ENCODE assay signal across 12 cellular contexts in the genomic region with DNA sequence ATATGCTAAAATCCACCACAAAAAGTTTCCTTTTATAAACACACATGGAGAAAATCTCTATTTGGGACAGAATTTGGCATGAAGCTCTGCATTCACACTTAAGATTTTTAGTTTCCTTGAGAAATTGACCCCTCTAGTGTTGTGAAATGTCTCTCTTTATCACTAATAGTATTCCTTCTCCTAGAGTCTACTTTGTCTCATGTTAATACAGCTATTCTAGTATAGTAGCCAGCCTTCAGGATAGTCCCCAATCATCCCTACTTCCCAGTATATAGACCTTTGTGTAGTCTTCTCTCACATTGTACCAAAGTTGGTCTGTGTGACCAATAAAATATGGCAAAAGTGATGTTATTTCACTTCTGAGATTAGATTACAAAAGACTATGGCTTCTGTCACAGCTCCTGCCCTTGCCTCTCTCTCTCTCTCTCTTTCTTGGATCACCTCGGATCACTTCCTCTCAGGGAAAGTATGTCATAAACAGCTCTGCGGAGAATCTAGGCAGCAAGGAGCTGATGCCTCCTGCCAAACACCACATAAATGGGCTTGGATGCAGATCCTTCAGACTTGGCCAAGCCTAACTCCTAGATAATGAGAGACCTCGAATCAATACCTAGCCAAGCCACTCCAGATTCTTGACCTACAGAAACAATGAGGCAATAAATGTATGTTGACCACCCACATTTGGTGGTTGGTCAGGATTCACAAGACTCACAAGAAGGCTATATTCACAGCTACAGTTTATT. TPM values are rescaled to one million over a fixed set of nuclear protein-coding genes. Genes with fewer than 3 reads are reported as not detected.
DNase-seq lines count a peak whose midpoint lies in the region; ATAC-seq and TF ChIP-seq lines count a peak whose summit lies in the region.
"Had no signal": no experiment of that assay in that cellular context is flagged by ENCODE, and none has a peak within 500 bp of the region (broad histone marks: within the 10 kb centered on the region; RNA-seq: fewer than 3 reads in every experiment).

No MANE protein-coding gene starts in this region.

- H3K4me2 ChIP-seq in trophoblast cell (ENCODE audit: low read length) = no peak overlapping the region
- H3K4me2 ChIP-seq: A549 had no signal

- no peak for TF ChIP-seq CTCF in osteocyte (IDR thresholded peaks at IDR 0.05)

- no peak overlapping the region for H2BK120ac ChIP-seq in trophoblast cell (ENCODE audit: insufficient read depth, low read length, poor library complexity)

- no peaks in the 10 kb centered on the region for H3K27me3 Mint-ChIP-seq in T-helper 2 cell treated with Interferon-gamma antibody and Interleukin-4, amounts not matched to agents 5 μg/mL and 100 μg/mL, for 36 hours (ENCODE audit: low read depth)
- H3K27me3 Mint-ChIP-seq in activated T-cell treated with anti-CD3 and anti-CD28 coated beads, Interleukin-2, amount 50 U/mL, for 72 hours (ENCODE audit: low read depth) = no peaks in the 10 kb centered on the region
- H3K27me3 Mint-ChIP-seq in osteocyte (ENCODE audit: unreplicated experiment) = no peaks in the 10 kb centered on the region

- no peak overlapping the region for H2AFZ ChIP-seq in trophoblast cell (ENCODE audit: insufficient read depth, low read length, poor library complexity)

- peaks cover 9 to 12% of the 10 kb centered on the region in 2 experiments for H3K4me1 ChIP-seq in trophoblast cell (ENCODE audit: control insufficient read depth in 1 of 2, insufficient read depth in 2 of 2, low read length in 2 of 2)

- no peaks in the 10 kb centered on the region for H3K27me3 ChIP-seq in trophoblast cell (ENCODE audit: insufficient read depth, low read length)
- H3K27me3 ChIP-seq: cardiac muscle cell had no signal

- no peaks in the 10 kb centered on the region for H3K9me3 Mint-ChIP-seq in T-helper 2 cell treated with Interferon-gamma antibody and Interleukin-4, amounts not matched to agents 5 μg/mL and 100 μg/mL, for 36 hours
- no peaks in the 10 kb centered on the region for H3K9me3 Mint-ChIP-seq in activated T-cell treated with anti-CD3 and anti-CD28 coated beads, Interleukin-2, amount 50 U/mL, for 72 hours
- no peaks in the 10 kb centered on the region for H3K9me3 Mint-ChIP-seq in osteocyte (ENCODE audit: unreplicated experiment)
- H3K9me3 Mint-ChIP-seq: neural crest cell, WTC11 had no signal

- no CpG with 5 or more reads among the region's 3 CpGs for WGBS in trophoblast cell (ENCODE audit: extremely low coverage, insufficient coverage, insufficient read length)

- H2AK5ac ChIP-seq in trophoblast cell (ENCODE audit: low read length) = peak overlapping the region; percentile 5

- H4K91ac ChIP-seq in trophoblast cell (ENCODE audit: low read depth, low read length) = peak overlapping the region; percentile 43

- H3K9ac ChIP-seq in trophoblast cell (ENCODE audit: low read length) = no peak overlapping the region

- H4K8ac ChIP-seq in trophoblast cell (ENCODE audit: low read depth, low read length) = no peak overlapping the region

- no peak for DNase-seq in T-helper 2 cell treated with Interferon-gamma antibody and Interleukin-4, amounts not matched to agents 5 μg/mL and 100 μg/mL, for 36 hours (ENCODE audit: low spot score)
- DNase-seq in T-helper 2 cell (no peak), trophoblast cell (no peak), osteocyte (ENCODE audit: extremely low spot score, unreplicated experiment) (no peak), pons (ENCODE audit: low spot score) (no peak)
- DNase-seq in activated T-cell treated with anti-CD3 and anti-CD28 coated beads, Interleukin-2, amount 50 U/mL, for 72 hours = no peak
- DNase-seq in stimulated activated CD4-positive, alpha-beta T cell treated with anti-CD3 and anti-CD28 coated beads, Interleukin-12 subunit alpha, Interleukin-12 subunit beta, amount 100 ng/mL, for 4 hours = no peak

- no peaks in the 10 kb centered on the region for H3K9me3 ChIP-seq in trophoblast cell (ENCODE audit: insufficient read depth, low read depth, low read length)
- H3K9me3 ChIP-seq: A549 had no signal

- H3K79me1 ChIP-seq in trophoblast cell (ENCODE audit: low read length) = peaks cover 7% of the 10 kb centered on the region

- ATAC-seq in HG02852 (IDR thresholded peaks at IDR 0.05; ENCODE audit: unreplicated experiment) = peak; percentile 10
- no peak for ATAC-seq in activated T-cell treated with anti-CD3 and anti-CD28 coated beads, Interleukin-2, amount 50 U/mL, for 72 hours (replicated peaks in 1 of 2)
- ATAC-seq: A549, WTC11 had no signal

- peak overlapping the region; percentile 22 for H3K4me3 Mint-ChIP-seq in T-helper 2 cell treated with Interferon-gamma antibody and Interleukin-4, amounts not matched to agents 5 μg/mL and 100 μg/mL, for 36 hours
- peak overlapping the region; percentile 30 to 42 for H3K4me3 Mint-ChIP-seq in activated T-cell treated with anti-CD3 and anti-CD28 coated beads, Interleukin-2, amount 50 U/mL, for 72 hours
- H3K4me3 Mint-ChIP-seq in osteocyte (ENCODE audit: unreplicated experiment) = no peak overlapping the region
- H3K4me3 Mint-ChIP-seq: neural crest cell, WTC11 had no signal

- H3K79me2 ChIP-seq in trophoblast cell (ENCODE audit: control insufficient read depth, insufficient read depth, low read length, poor library complexity) = no peaks in the 10 kb centered on the region

- H3K4ac ChIP-seq in trophoblast cell (ENCODE audit: low read depth, low read length) = no peak overlapping the region

- H3K14ac ChIP-seq in trophoblast cell (ENCODE audit: low read length) = peak overlapping the region; percentile 44

- H3K23ac ChIP-seq in trophoblast cell (ENCODE audit: low read length) = no peak overlapping the region

- peak overlapping the region; percentile 77 for H2BK12ac ChIP-seq in trophoblast cell (ENCODE audit: low read length)

- peak overlapping the region; percentile 56 for H3K27ac Mint-ChIP-seq in T-helper 2 cell treated with Interferon-gamma antibody and Interleukin-4, amounts not matched to agents 5 μg/mL and 100 μg/mL, for 36 hours
- H3K27ac Mint-ChIP-seq in activated T-cell treated with anti-CD3 and anti-CD28 coated beads, Interleukin-2, amount 50 U/mL, for 72 hours = peak overlapping the region; percentile 94
- no peak overlapping the region for H3K27ac Mint-ChIP-seq in osteocyte (ENCODE audit: unreplicated experiment)
- H3K27ac Mint-ChIP-seq: WTC11 had no signal

- peak overlapping the region; percentile 5 for H2BK5ac ChIP-seq in trophoblast cell (ENCODE audit: low read depth, low read length, poor library complexity)

- H3K18ac ChIP-seq in trophoblast cell (ENCODE audit: low read length) = no peak overlapping the region

- no peak overlapping the region for H3K4me3 ChIP-seq in trophoblast cell (ENCODE audit: low read depth, low read length)
- H3K4me3 ChIP-seq: A549, cardiac muscle cell had no signal

- H3K27ac ChIP-seq in trophoblast cell (ENCODE audit: low read depth, low read length) = peak overlapping the region; percentile 9
- H3K27ac ChIP-seq: A549, cardiac muscle cell had no signal

- H3K36me3 Mint-ChIP-seq in T-helper 2 cell treated with Interferon-gamma antibody and Interleukin-4, amounts not matched to agents 5 μg/mL and 100 μg/mL, for 36 hours (ENCODE audit: low read depth) = no peaks in the 10 kb centered on the region
- H3K36me3 Mint-ChIP-seq in activated T-cell treated with anti-CD3 and anti-CD28 coated beads, Interleukin-2, amount 50 U/mL, for 72 hours (ENCODE audit: insufficient read depth in 2 of 2) = peaks cover 2 to 4% of the 10 kb centered on the region in 2 donors
- H3K36me3 Mint-ChIP-seq in osteocyte (ENCODE audit: unreplicated experiment) = no peaks in the 10 kb centered on the region
- H3K36me3 Mint-ChIP-seq: WTC11 had no signal

- no peak overlapping the region for H4K12ac ChIP-seq in trophoblast cell (ENCODE audit: low read depth, low read length)

- H3K36me3 ChIP-seq in trophoblast cell (ENCODE audit: control insufficient read depth in 1 of 2, insufficient read depth in 2 of 2, low read length in 2 of 2) = no peaks in the 10 kb centered on the region
- H3K36me3 ChIP-seq: cardiac muscle cell had no signal

- peaks cover 32% of the 10 kb centered on the region for H3K4me1 Mint-ChIP-seq in T-helper 2 cell treated with Interferon-gamma antibody and Interleukin-4, amounts not matched to agents 5 μg/mL and 100 μg/mL, for 36 hours (ENCODE audit: low read depth)
- peaks cover 72% of the 10 kb centered on the region for H3K4me1 Mint-ChIP-seq in activated T-cell treated with anti-CD3 and anti-CD28 coated beads, Interleukin-2, amount 50 U/mL, for 72 hours (ENCODE audit: low read depth)
- H3K4me1 Mint-ChIP-seq in osteocyte (ENCODE audit: unreplicated experiment) = peaks cover 7% of the 10 kb centered on the region
- H3K4me1 Mint-ChIP-seq: neural crest cell, WTC11 had no signal

RNA-seq across cellular contexts. Expression of a gene that starts 59.7 kb away (rescaled TPM):
- total RNA-seq in activated T-cell treated with anti-CD3 and anti-CD28 coated beads, Interleukin-2, amount 50 U/mL, for 72 hours = 10 to 100 TPM; 94.1 to 98.6 TPM
- 101 and 113 TPM in 2 replicates for polyA plus RNA-seq in trophoblast cell (2013)
- 10.6 and 12.2 TPM in 2 replicates for total RNA-seq in osteocyte
